Comparison of ENCODE assay signal across 27 cellular contexts in genomic region chr3:23835087-23835486, GRCh38.
"Had no signal": no experiment of that assay in that cellular context is flagged by ENCODE, and none has a peak within 500 bp of the region (broad histone marks: within the 10 kb centered on the region; RNA-seq: fewer than 3 reads in every experiment).

No MANE protein-coding gene starts in this region.

- ATAC-seq: left cardiac atrium; stimulated activated memory B cell treated with anti-CD40 and anti-IgM and Interleukin-4, amounts not matched to agents 10 μg/mL and 1 μg/mL and 100 μg/mL, for 72 hours had no signal

- H3K27me3 ChIP-seq: ascending aorta, cardiac muscle cell, right atrium auricular region, tibial nerve had no signal

- H3K36me3 Mint-ChIP-seq: activated naive CD8-positive, alpha-beta T cell treated with anti-CD3 and anti-CD28 coated beads, Interleukin-2, amount 10 ng/mL, durations not matched to agents 7 days and 5 days; stimulated activated memory B cell treated with anti-CD40 and anti-IgM and Interleukin-4, amounts not matched to agents 10 μg/mL and 1 μg/mL and 100 μg/mL, for 72 hours had no signal

- H3K4me3 ChIP-seq: ascending aorta, cardiac muscle cell, coronary artery, right atrium auricular region, smooth muscle cell, tibial nerve had no signal

- H3K9me3 Mint-ChIP-seq: activated CD4-positive, alpha-beta memory T cell treated with anti-CD3 and anti-CD28 coated beads, Interleukin-2, amount 10 ng/mL, durations not matched to agents 7 days and 5 days; activated CD4-positive, alpha-beta T cell treated with anti-CD3 and anti-CD28 coated beads, Interleukin-2, amount 10 ng/mL, durations not matched to agents 7 days and 5 days; activated naive CD4-positive, alpha-beta T cell treated with anti-CD3 and anti-CD28 coated beads, Interleukin-2, amount 10 ng/mL, durations not matched to agents 7 days and 5 days; activated naive CD8-positive, alpha-beta T cell treated with anti-CD3 and anti-CD28 coated beads, Interleukin-2, amount 10 ng/mL, durations not matched to agents 7 days and 5 days; activated T-cell treated with anti-CD3 and anti-CD28 coated beads, Interleukin-2, amount 50 U/mL, for 24 hours; brain; stimulated activated memory B cell treated with anti-CD40 and anti-IgM and Interleukin-4, amounts not matched to agents 10 μg/mL and 1 μg/mL and 100 μg/mL, for 72 hours had no signal

- H3K27ac Mint-ChIP-seq: activated CD4-positive, alpha-beta memory T cell treated with anti-CD3 and anti-CD28 coated beads, Interleukin-2, amount 10 ng/mL, durations not matched to agents 7 days and 5 days; activated CD4-positive, alpha-beta T cell treated with anti-CD3 and anti-CD28 coated beads, Interleukin-2, amount 10 ng/mL, durations not matched to agents 7 days and 5 days; activated naive CD4-positive, alpha-beta T cell treated with anti-CD3 and anti-CD28 coated beads, Interleukin-2, amount 10 ng/mL, durations not matched to agents 7 days and 5 days; activated naive CD8-positive, alpha-beta T cell treated with anti-CD3 and anti-CD28 coated beads, Interleukin-2, amount 10 ng/mL, durations not matched to agents 7 days and 5 days; activated T-cell treated with anti-CD3 and anti-CD28 coated beads, Interleukin-2, amount 50 U/mL, for 24 hours; stimulated activated memory B cell treated with anti-CD40 and anti-IgM and Interleukin-4, amounts not matched to agents 10 μg/mL and 1 μg/mL and 100 μg/mL, for 72 hours had no signal

- H3K9me3 ChIP-seq: ascending aorta, right atrium auricular region, tibial nerve had no signal

- DNase-seq: activated CD4-positive, alpha-beta memory T cell treated with anti-CD3 and anti-CD28 coated beads, Interleukin-2, amount 10 ng/mL, durations not matched to agents 7 days and 5 days; activated CD4-positive, alpha-beta T cell treated with anti-CD3 and anti-CD28 coated beads for 1 hour; activated CD4-positive, alpha-beta T cell treated with anti-CD3 and anti-CD28 coated beads, Interleukin-2, amount 10 ng/mL, durations not matched to agents 7 days and 5 days; activated CD8-positive, alpha-beta memory T cell treated with anti-CD3 and anti-CD28 coated beads, Interleukin-2, amount 50 U/mL, for 48 hours; activated gamma-delta T cell; activated naive CD4-positive, alpha-beta T cell treated with anti-CD3 and anti-CD28 coated beads, Interleukin-2, amount 10 ng/mL, durations not matched to agents 7 days and 5 days; activated naive CD8-positive, alpha-beta T cell treated with anti-CD3 and anti-CD28 coated beads, Interleukin-2, amount 10 ng/mL, durations not matched to agents 7 days and 5 days; activated T-cell treated with anti-CD3 and anti-CD28 coated beads, Interleukin-2, amount 50 U/mL, for 24 hours; foreskin fibroblast; head of caudate nucleus; hippocampal formation; left cardiac atrium; left ventricle myocardium superior; occipital lobe; stimulated activated CD4-positive, alpha-beta T cell treated with anti-CD3 and anti-CD28 coated beads, Interleukin-1b, Interleukin-23, amount 100 ng/mL, for 48 hours; stimulated activated CD4-positive, alpha-beta T cell treated with anti-CD3 and anti-CD28 coated beads, Interleukin-4, amount 100 ng/mL, for 4 hours; stimulated activated CD8-positive, alpha-beta memory T cell treated with anti-CD3 and anti-CD28 coated beads, Interleukin-4, amount 100 ng/mL, for 48 hours; T-helper 2 cell had no signal

- H3K4me2 ChIP-seq: smooth muscle cell had no signal

- H3K9ac ChIP-seq: parathyroid adenoma had no signal

- H3K27me3 Mint-ChIP-seq: activated CD4-positive, alpha-beta memory T cell treated with anti-CD3 and anti-CD28 coated beads, Interleukin-2, amount 10 ng/mL, durations not matched to agents 7 days and 5 days; activated CD4-positive, alpha-beta T cell treated with anti-CD3 and anti-CD28 coated beads, Interleukin-2, amount 10 ng/mL, durations not matched to agents 7 days and 5 days; activated naive CD4-positive, alpha-beta T cell treated with anti-CD3 and anti-CD28 coated beads, Interleukin-2, amount 10 ng/mL, durations not matched to agents 7 days and 5 days; activated naive CD8-positive, alpha-beta T cell treated with anti-CD3 and anti-CD28 coated beads, Interleukin-2, amount 10 ng/mL, durations not matched to agents 7 days and 5 days; activated T-cell treated with anti-CD3 and anti-CD28 coated beads, Interleukin-2, amount 50 U/mL, for 24 hours; brain; stimulated activated memory B cell treated with anti-CD40 and anti-IgM and Interleukin-4, amounts not matched to agents 10 μg/mL and 1 μg/mL and 100 μg/mL, for 72 hours had no signal

- H2AFZ ChIP-seq: parathyroid adenoma had no signal

- H3K36me3 ChIP-seq: ascending aorta, cardiac muscle cell, right atrium auricular region, tibial nerve had no signal

- H3K27ac ChIP-seq: ascending aorta, coronary artery, parathyroid adenoma, right atrium auricular region, tibial nerve had no signal

- H3K4me3 Mint-ChIP-seq: activated CD4-positive, alpha-beta memory T cell treated with anti-CD3 and anti-CD28 coated beads, Interleukin-2, amount 10 ng/mL, durations not matched to agents 7 days and 5 days; activated CD4-positive, alpha-beta T cell treated with anti-CD3 and anti-CD28 coated beads, Interleukin-2, amount 10 ng/mL, durations not matched to agents 7 days and 5 days; activated naive CD4-positive, alpha-beta T cell treated with anti-CD3 and anti-CD28 coated beads, Interleukin-2, amount 10 ng/mL, durations not matched to agents 7 days and 5 days; activated naive CD8-positive, alpha-beta T cell treated with anti-CD3 and anti-CD28 coated beads, Interleukin-2, amount 10 ng/mL, durations not matched to agents 7 days and 5 days; activated T-cell treated with anti-CD3 and anti-CD28 coated beads, Interleukin-2, amount 50 U/mL, for 24 hours; brain; stimulated activated memory B cell treated with anti-CD40 and anti-IgM and Interleukin-4, amounts not matched to agents 10 μg/mL and 1 μg/mL and 100 μg/mL, for 72 hours had no signal
